28 cellular contexts compared by ENCODE assay signal in genomic region chr2:47796090-47796697, GRCh38.
"Had no signal": no experiment of that assay in that cellular context is flagged by ENCODE, and none has a peak within 500 bp of the region (broad histone marks: within the 10 kb centered on the region; RNA-seq: fewer than 3 reads in every experiment).

No MANE protein-coding gene starts in this region.

- H3K9me3 Mint-ChIP-seq: immature natural killer cell; naive thymus-derived CD8-positive, alpha-beta T cell; nephron; neural crest cell; stimulated activated naive CD8-positive, alpha-beta T cell treated with anti-CD3 and anti-CD28 coated beads, Interleukin-15, Interleukin-2, amounts not matched to agents 100 ng/mL and 50 ng/mL, for 24 hours; type B pancreatic cell had no signal

- H3K36me3 ChIP-seq: uterus had no signal

- FAIRE-seq: islet of Langerhans, kidney had no signal

- H3K4me1 ChIP-seq: lower lobe of right lung, parathyroid adenoma, psoas muscle, suprapubic skin, uterus had no signal

- H3K4me3 Mint-ChIP-seq: immature natural killer cell; naive thymus-derived CD8-positive, alpha-beta T cell; nephron; stimulated activated naive CD8-positive, alpha-beta T cell treated with anti-CD3 and anti-CD28 coated beads, Interleukin-15, Interleukin-2, amounts not matched to agents 100 ng/mL and 50 ng/mL, for 24 hours; type B pancreatic cell had no signal

- H3K4me1 Mint-ChIP-seq: nephron, neural crest cell had no signal

- H3K9ac ChIP-seq: parathyroid adenoma had no signal

- DNase-seq: hypothalamus; immature natural killer cell; kidney; left colon; left lung; lower lobe of right lung; mammary epithelial cell; mesenchymal stem cell; naive thymus-derived CD8-positive, alpha-beta T cell; nucleus accumbens; psoas muscle; stimulated activated CD4-positive, alpha-beta T cell treated with anti-CD3 and anti-CD28 coated beads, Interleukin-12 subunit alpha, Interleukin-12 subunit beta, amount 100 ng/mL, for 4 hours; stimulated activated CD4-positive, alpha-beta T cell treated with anti-CD3 and anti-CD28 coated beads, Interleukin-15, amount 100 ng/mL, for 24 hours; stimulated activated CD4-positive, alpha-beta T cell treated with anti-CD3 and anti-CD28 coated beads, Interleukin-2, amount 100 ng/mL, for 24 hours; stimulated activated CD4-positive, alpha-beta T cell treated with anti-CD3 and anti-CD28 coated beads, Interleukin-4, amount 100 ng/mL, for 1 hour; stimulated activated naive CD4-positive, alpha-beta T cell; tibial artery; uterus had no signal

- H3K9me3 ChIP-seq: left lung, lower lobe of right lung, psoas muscle, suprapubic skin, thoracic aorta, tibial artery, uterus had no signal

- H2AFZ ChIP-seq: parathyroid adenoma had no signal

- H3K4me3 ChIP-seq: left lung, lower lobe of right lung, psoas muscle, skin epidermis, suprapubic skin, thoracic aorta, tibial artery, uterus had no signal

- H3K27ac Mint-ChIP-seq: stimulated activated naive CD8-positive, alpha-beta T cell treated with anti-CD3 and anti-CD28 coated beads, Interleukin-15, Interleukin-2, amounts not matched to agents 100 ng/mL and 50 ng/mL, for 24 hours; type B pancreatic cell had no signal

- ATAC-seq: left colon; left lung; lower lobe of right lung; naive thymus-derived CD8-positive, alpha-beta T cell; psoas muscle; sciatic nerve had no signal

- H3K27me3 ChIP-seq: left lung, suprapubic skin, tibial artery, uterus had no signal

- H3K27me3 Mint-ChIP-seq: naive thymus-derived CD8-positive, alpha-beta T cell; stimulated activated naive CD8-positive, alpha-beta T cell treated with anti-CD3 and anti-CD28 coated beads, Interleukin-15, Interleukin-2, amounts not matched to agents 100 ng/mL and 50 ng/mL, for 24 hours; type B pancreatic cell had no signal

- H3K27ac ChIP-seq: left lung, lower lobe of right lung, parathyroid adenoma, psoas muscle, skin epidermis, suprapubic skin, thoracic aorta, tibial artery, uterus had no signal
